15 cellular contexts compared by ENCODE assay signal in the genomic region with DNA sequence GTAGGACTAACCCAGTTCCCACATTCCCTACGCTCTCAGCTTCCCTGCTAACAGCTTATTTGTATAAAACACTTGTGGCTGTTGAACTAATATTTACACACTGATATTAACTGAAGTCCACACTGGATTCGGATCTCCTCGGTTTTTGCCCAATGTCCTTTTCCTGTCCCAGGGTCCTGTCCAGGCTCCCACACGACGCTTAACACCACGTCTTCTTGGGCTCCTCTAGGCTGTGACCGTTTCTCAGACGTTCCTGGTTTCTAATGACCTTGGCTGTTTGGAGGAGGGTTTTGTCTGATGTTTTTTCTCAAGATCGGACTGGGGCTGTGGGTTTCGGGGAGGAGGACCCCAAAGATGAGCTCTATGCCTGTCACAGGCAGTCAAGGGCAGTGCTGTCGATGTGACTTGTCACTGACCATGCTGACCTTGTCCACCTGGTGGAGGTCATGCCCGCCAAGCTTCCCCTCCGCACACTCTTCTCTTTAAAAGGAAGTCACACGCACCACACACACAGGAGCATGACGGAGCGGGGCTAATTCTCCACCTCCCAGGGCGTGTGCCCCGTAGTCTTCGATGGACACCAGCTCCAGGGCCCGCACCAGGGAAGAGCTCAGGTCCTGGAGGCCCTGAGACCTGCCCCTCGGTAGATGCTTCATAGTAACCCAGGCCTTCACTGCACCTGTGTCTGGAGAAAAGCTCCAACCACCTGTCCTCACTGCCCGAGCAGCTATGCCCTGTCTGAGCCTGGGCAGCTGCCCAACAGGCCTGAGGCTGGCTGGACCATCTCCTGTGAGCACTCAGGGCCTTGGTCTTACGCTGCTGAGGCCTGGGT.
"Had no signal": no experiment of that assay in that cellular context is flagged by ENCODE, and none has a peak within 500 bp of the region (broad histone marks: within the 10 kb centered on the region; RNA-seq: fewer than 3 reads in every experiment).

No MANE protein-coding gene starts in this region.

- H3K4me3 ChIP-seq: breast epithelium, dorsolateral prefrontal cortex, esophagus muscularis mucosa, ovary, testis had no signal

- H3K36me3 ChIP-seq: breast epithelium, esophagus muscularis mucosa, ovary had no signal

- H3K27ac ChIP-seq: breast epithelium, dorsolateral prefrontal cortex, esophagus muscularis mucosa, ovary, testis had no signal

- H3K4me1 ChIP-seq: breast epithelium, esophagus muscularis mucosa, testis had no signal

- H3K9me3 ChIP-seq: breast epithelium, esophagus muscularis mucosa, ovary, testis had no signal

- DNase-seq: activated CD4-positive, alpha-beta T cell treated with anti-CD3 and anti-CD28 coated beads, Interleukin-2, amount 50 U/mL, for 1 hour; activated gamma-delta T cell treated with Interleukin-2 at 50 U/mL for 16 hours; activated naive CD8-positive, alpha-beta T cell treated with anti-CD3 and anti-CD28 coated beads for 36 hours; activated T-cell treated with anti-CD3 and anti-CD28 coated beads, Interleukin-2, amount 50 U/mL, for 4 hours; dorsolateral prefrontal cortex; glutamatergic neuron; left ventricle myocardium superior; ovary; stimulated activated CD4-positive, alpha-beta T cell treated with anti-CD3 and anti-CD28 coated beads, Interleukin-15, amount 100 ng/mL, for 24 hours; stimulated activated CD4-positive, alpha-beta T cell treated with anti-CD3 and anti-CD28 coated beads, Interleukin-4, amount 100 ng/mL, for 24 hours; T-cell; testis had no signal

- H3K27me3 ChIP-seq: breast epithelium, dorsolateral prefrontal cortex, ovary, testis had no signal

- ATAC-seq: activated T-cell treated with anti-CD3 and anti-CD28 coated beads, Interleukin-2, amount 50 U/mL, for 4 hours; left ventricle myocardium superior; T-cell; WTC11 had no signal
